7 cellular contexts compared by ENCODE assay signal in genomic region chr12:121872546-121873223, GRCh38. TPM values are rescaled to one million over a fixed set of nuclear protein-coding genes. Genes with fewer than 3 reads are reported as not detected.
A peak's percentile ranks its signal among the peaks of the same experiment; 100 is the strongest.
DNase-seq lines count a peak whose midpoint lies in the region; ATAC-seq and TF ChIP-seq lines count a peak whose summit lies in the region.

No MANE protein-coding gene starts in this region.

- DNase-seq in H4 (ENCODE audit: low spot score) (peak; percentile 33), NCI-H69 (lab: John Stamatoyannopoulos, UW) (peak; percentile 92), omental fat pad (ENCODE audit: low spot score) (no peak), NCI-H1417 treated with DMSO at 0.1 percent for 48 hours (lab: John Stamatoyannopoulos, UW) (no peak)

- peak; percentile 46 for ATAC-seq in esophagus mucosa
- ATAC-seq in omental fat pad (ENCODE audit: low FRiP score): peak; percentile 79
- ATAC-seq in HG03442 (IDR thresholded peaks at IDR 0.05; ENCODE audit: unreplicated experiment): no peak
- no peak for ATAC-seq in GM18873 (IDR thresholded peaks at IDR 0.05; ENCODE audit: low FRiP score, unreplicated experiment)

- TF ChIP-seq CTCF in omental fat pad (IDR thresholded peaks at IDR 0.05): no peak

RNA-seq across cellular contexts. Expression of gene HPD, which starts 14.0 kb away (rescaled TPM):
- total RNA-seq in H4 (2014; rRNA removed; shearing (Covaris generic)): not detected in 2 replicates
- 0.28 TPM for total RNA-seq in esophagus mucosa
- total RNA-seq in omental fat pad: 1 to 10 TPM in 3 of 4 donors, under 1 TPM in 1; 0.82 to 8.5 (median 1.6) TPM

RNA-seq across cellular contexts. Expression of gene PSMD9, which starts 15.9 kb away (rescaled TPM):
- 65.1 and 105 TPM in 2 replicates for total RNA-seq in H4 (2014; rRNA removed; shearing (Covaris generic))
- 48.7 TPM for total RNA-seq in esophagus mucosa
- 10 to 100 TPM; 40.5 to 73.1 (median 57.2) TPM for total RNA-seq in omental fat pad

RNA-seq across cellular contexts. Expression of gene CFAP251, which starts 45.7 kb away (rescaled TPM):
- total RNA-seq in H4 (2014; rRNA removed; shearing (Covaris generic)): 3.3 and 5.2 TPM in 2 replicates
- 18.3 TPM for total RNA-seq in esophagus mucosa
- total RNA-seq in omental fat pad: 10 to 100 TPM in 1 of 4 donors, 1 to 10 TPM in 3; 4.6 to 15.3 (median 7.1) TPM

Comparison
In these comparisons a context has a peak if more than half of its experiments do, and no peak if none do; other contexts are left out.
1. DNase-seq: peak in H4 (single experiment) and NCI-H69 (single experiment); none in omental fat pad (single experiment) and NCI-H1417 treated with DMSO at 0.1 percent for 48 hours (single experiment).
2. ATAC-seq: peak in esophagus mucosa (single experiment) and omental fat pad (single experiment); none in HG03442 (single experiment) and GM18873 (single experiment).